In the genomic region with DNA sequence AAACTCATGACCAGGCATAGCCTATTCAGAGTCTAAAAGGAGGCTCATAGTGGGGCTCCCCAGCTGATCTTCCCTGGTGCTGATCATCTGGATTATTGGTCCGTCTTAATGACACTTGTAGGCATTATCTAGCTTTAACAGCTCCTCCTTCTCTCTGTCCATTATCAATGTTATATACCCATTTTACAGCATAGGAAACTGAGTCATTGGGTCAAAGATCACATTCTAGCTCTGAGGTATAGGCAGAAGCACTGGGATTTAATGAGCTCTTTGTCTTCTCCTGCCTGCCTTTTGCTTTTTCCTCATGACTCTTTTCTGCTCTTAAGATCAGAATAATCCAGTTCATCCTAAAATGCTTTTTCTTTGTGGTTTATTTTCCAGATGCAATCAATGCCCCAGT, we compare ENCODE assay signal across 11 cellular contexts.
DNase-seq lines count a peak whose midpoint lies in the region; ATAC-seq and TF ChIP-seq lines count a peak whose summit lies in the region.
"Had no signal": no experiment of that assay in that cellular context is flagged by ENCODE, and none has a peak within 500 bp of the region (broad histone marks: within the 10 kb centered on the region; RNA-seq: fewer than 3 reads in every experiment).

No MANE protein-coding gene starts in this region.

- no peaks in the 10 kb centered on the region for H3K27me3 ChIP-seq in BLaER1 treated with 17β-estradiol and CSF1 and Interleukin-3, amounts not matched to agents 10 nM and 100 nM
- H3K27me3 ChIP-seq in adipocyte (replicated peaks; ENCODE audit: control insufficient read depth, insufficient read depth, low read length) = no peaks in the 10 kb centered on the region

- TF ChIP-seq CTCF in foreskin fibroblast (IDR thresholded peaks at IDR 0.05; ENCODE audit: low read depth, low read length) (no peak), retinal pigment epithelial cell (conservative IDR thresholded peaks at IDR 0.05; ENCODE audit: low read depth, low read length) (no peak)

- H3K4me2 ChIP-seq in BLaER1 treated with 17β-estradiol and CSF1 and Interleukin-3, amounts not matched to agents 10 nM and 100 nM = peak overlapping the region; percentile 54 to 98 (median 81)

- H3K9me3 ChIP-seq in BLaER1 treated with 17β-estradiol and CSF1 and Interleukin-3, amounts not matched to agents 10 nM and 100 nM (replicated peaks in 1 of 11) = no peaks in the 10 kb centered on the region
- H3K9me3 ChIP-seq in adipocyte (ENCODE audit: control insufficient read depth, low read length) = no peaks in the 10 kb centered on the region

- H3K4me3 ChIP-seq in BLaER1 treated with 17β-estradiol and CSF1 and Interleukin-3, amounts not matched to agents 10 nM and 100 nM = peak overlapping the region in 7 of 10 experiments; percentile 26 to 68 (median 64); a peak in 13 of 20 replicates
- H3K4me3 ChIP-seq in adipocyte (ENCODE audit: low read length) (peak overlapping the region; percentile 85), foreskin fibroblast (ENCODE audit: low read depth in 1 of 2, low read length in 2 of 2) (peak overlapping the region; percentile 65 to 70), retinal pigment epithelial cell (ENCODE audit: low read length) (peak overlapping the region; percentile 51)

- peaks cover 0 to 17% (median 0%) of the 10 kb centered on the region in 11 experiments; a peak in 4 of 22 replicates for H3K36me3 ChIP-seq in BLaER1 treated with 17β-estradiol and CSF1 and Interleukin-3, amounts not matched to agents 10 nM and 100 nM
- no peaks in the 10 kb centered on the region for H3K36me3 ChIP-seq in adipocyte (ENCODE audit: control insufficient read depth, insufficient read depth, low read length, severe bottlenecking)

- peak overlapping the region in 6 of 11 experiments; percentile 57 to 97 (median 83); a peak in 12 of 22 replicates for H3K27ac ChIP-seq in BLaER1 treated with 17β-estradiol and CSF1 and Interleukin-3, amounts not matched to agents 10 nM and 100 nM

- no peak for ATAC-seq in HG02938 (IDR thresholded peaks at IDR 0.05; ENCODE audit: unreplicated experiment)
- no peak for ATAC-seq in GM21576 (IDR thresholded peaks at IDR 0.05; ENCODE audit: unreplicated experiment)
- ATAC-seq: naive thymus-derived CD4-positive, alpha-beta T cell had no signal

- peaks cover 31 to 93% (median 61%) of the 10 kb centered on the region in 10 experiments for H3K4me1 ChIP-seq in BLaER1 treated with 17β-estradiol and CSF1 and Interleukin-3, amounts not matched to agents 10 nM and 100 nM
- H3K4me1 ChIP-seq in adipocyte (ENCODE audit: control insufficient read depth, insufficient read depth, low read length) = peaks cover 63% of the 10 kb centered on the region

- H4K20me1 ChIP-seq in BLaER1 treated with 17β-estradiol and CSF1 and Interleukin-3, amounts not matched to agents 10 nM and 100 nM = no peaks in the 10 kb centered on the region; a peak in 1 of 22 replicates

- DNase-seq in adipocyte (ENCODE audit: low read depth) = no peak
- DNase-seq in foreskin fibroblast = no peak
- DNase-seq in retinal pigment epithelial cell (ENCODE audit: low read depth) = no peak
- no peak for DNase-seq in islet precursor cell
- DNase-seq in NCI-H2171 treated with DMSO at 0.1 percent for 48 hours (lab: John Stamatoyannopoulos, UW) = no peak
- DNase-seq: glutamatergic neuron; naive thymus-derived CD4-positive, alpha-beta T cell; stimulated activated CD4-positive, alpha-beta T cell treated with anti-CD3 and anti-CD28 coated beads, Interleukin-4, amount 100 ng/mL, for 1 hour had no signal

- peak overlapping the region in 6 of 11 experiments; percentile 51 to 92 (median 74); a peak in 10 of 22 replicates for H3K9ac ChIP-seq in BLaER1 treated with 17β-estradiol and CSF1 and Interleukin-3, amounts not matched to agents 10 nM and 100 nM
- peak overlapping the region; percentile 89 for H3K9ac ChIP-seq in adipocyte (ENCODE audit: low read length)
